ENCODE assay signal across 37 cellular contexts in the genomic region with DNA sequence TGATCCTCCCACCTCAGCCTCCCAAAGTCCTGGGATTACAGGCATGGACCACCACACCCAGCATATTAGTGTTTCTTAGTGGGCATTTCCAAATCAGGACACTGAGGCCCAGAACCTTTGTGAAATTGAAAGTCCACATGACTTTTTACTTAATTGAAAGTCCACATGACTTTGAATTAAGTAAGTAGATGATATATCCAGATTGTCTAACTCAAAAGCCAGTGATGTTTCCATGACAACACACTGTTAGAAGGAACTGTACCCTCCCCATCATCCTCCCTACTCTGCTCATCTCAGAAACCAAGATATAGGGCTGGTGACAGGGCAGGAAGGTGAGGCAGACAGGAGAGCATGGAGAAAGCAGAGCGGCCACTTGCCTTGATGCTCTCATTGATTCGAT. TPM values are rescaled to one million over a fixed set of nuclear protein-coding genes. Genes with fewer than 3 reads are reported as not detected.
"Had no signal": no experiment of that assay in that cellular context is flagged by ENCODE, and none has a peak within 500 bp of the region (broad histone marks: within the 10 kb centered on the region; RNA-seq: fewer than 3 reads in every experiment).

No MANE protein-coding gene starts in this region.

- H3K27ac ChIP-seq: adrenal gland, ascending aorta, body of pancreas, brain microvascular endothelial cell, breast epithelium, cardiac muscle cell had no signal

- H3K4me1 ChIP-seq: adrenal gland, ascending aorta, body of pancreas, breast epithelium had no signal

- ATAC-seq: activated naive CD4-positive, alpha-beta T cell treated with anti-CD3 and anti-CD28 coated beads, Interleukin-2, amount 50 U/mL, for 72 hours; activated naive CD8-positive, alpha-beta T cell treated with anti-CD3 and anti-CD28 coated beads, Interleukin-2, amount 50 U/mL, for 24 hours; activated T-cell treated with anti-CD3 and anti-CD28 coated beads, Interleukin-2, amount 50 U/mL, for 4 hours; activated T-cell treated with anti-CD3 and anti-CD28 coated beads, Interleukin-2, amount 50 U/mL, for 72 hours; activated T-helper 17 cell treated with anti-CD3 and anti-CD28 coated beads, Interleukin-2, amount 50 U/mL, for 72 hours; body of pancreas had no signal

- DNase-seq: activated effector memory CD4-positive, alpha-beta T cell treated with anti-CD3 and anti-CD28 coated beads, Interleukin-2, amount 50 U/mL, for 16 hours; activated effector memory CD4-positive, alpha-beta T cell treated with Interleukin-2 at 50 U/mL for 16 hours; activated gamma-delta T cell; activated gamma-delta T cell treated with Interleukin-2 at 50 U/mL for 16 hours; activated naive CD4-positive, alpha-beta T cell; activated naive CD4-positive, alpha-beta T cell treated with anti-CD3 and anti-CD28 coated beads for 36 hours; activated naive CD4-positive, alpha-beta T cell treated with anti-CD3 and anti-CD28 coated beads, Interleukin-2, amount 10 ng/mL, durations not matched to agents 7 days and 5 days; activated naive CD4-positive, alpha-beta T cell treated with anti-CD3 and anti-CD28 coated beads, Interleukin-2, amount 50 U/mL, for 16 hours; activated naive CD4-positive, alpha-beta T cell treated with Interleukin-2 at 50 U/mL for 16 hours; activated naive CD8-positive, alpha-beta T cell treated with anti-CD3 and anti-CD28 coated beads for 36 hours; activated naive CD8-positive, alpha-beta T cell treated with anti-CD3 and anti-CD28 coated beads, Interleukin-2, amount 10 ng/mL, durations not matched to agents 7 days and 5 days; activated naive CD8-positive, alpha-beta T cell treated with anti-CD3 and anti-CD28 coated beads, Interleukin-2, amount 50 U/mL, for 24 hours; activated T-cell treated with anti-CD3 and anti-CD28 coated beads, Interleukin-2, amount 50 U/mL, for 4 hours; activated T-cell treated with anti-CD3 and anti-CD28 coated beads, Interleukin-2, amount 50 U/mL, for 48 hours; activated T-cell treated with anti-CD3 and anti-CD28 coated beads, Interleukin-2, amount 50 U/mL, for 72 hours; adrenal gland; amniotic stem cell; amygdala; anterior cingulate cortex; aorta; body of pancreas; brain microvascular endothelial cell; caudate nucleus; central memory CD4-positive, alpha-beta T cell; cerebellar nuclear complex had no signal

- FAIRE-seq: astrocyte, bronchial epithelial cell had no signal

- H3K36me3 ChIP-seq: adrenal gland, ascending aorta, brain microvascular endothelial cell, breast epithelium, cardiac muscle cell had no signal

- H3K4me3 ChIP-seq: adrenal gland, ascending aorta, body of pancreas, breast epithelium, cardiac muscle cell had no signal

- H3K27me3 ChIP-seq: adrenal gland, ascending aorta, body of pancreas, breast epithelium had no signal

- H3K9me3 ChIP-seq: adrenal gland, ascending aorta, body of pancreas, breast epithelium had no signal

RNA-seq across cellular contexts. Expression of a gene that starts 7.2 kb away (rescaled TPM):
- total RNA-seq: ascending aorta, cardiac muscle cell, chondrocyte had no signal

RNA-seq across cellular contexts. Expression of a gene that starts 26.4 kb away (rescaled TPM):
- total RNA-seq: activated T-helper 2 cell treated with anti-CD3 and anti-CD28 coated beads, Interferon-gamma antibody, Interleukin-2, Interleukin-4, amounts not matched to agents 10 μg/mL and 5 μg/mL and 100 μg/mL, durations not matched to agents 14 hours and 24 hours and 36 hours; aorta; ascending aorta; body of pancreas; breast epithelium; bronchial epithelial cell; cardiac septum; cerebellum; chondrocyte had no signal
- polyA plus RNA-seq: adipose tissue had no signal
